Comparison of ENCODE assay signal across 35 cellular contexts in genomic region chr3:194619741-194620140, GRCh38.
"Had no signal": no experiment of that assay in that cellular context is flagged by ENCODE, and none has a peak within 500 bp of the region (broad histone marks: within the 10 kb centered on the region; RNA-seq: fewer than 3 reads in every experiment).

No MANE protein-coding gene starts in this region.

- H3K27me3 ChIP-seq: brain microvascular endothelial cell, colonic mucosa, dorsolateral prefrontal cortex, esophagus muscularis mucosa, foreskin keratinocyte, gastrocnemius medialis had no signal

- H3K4me1 Mint-ChIP-seq: activated B cell treated with CpG ODN at 0.5 μM for 24 hours; activated T-helper 17 cell treated with anti-CD3 and anti-CD28 coated beads, Interleukin-2, amount 50 U/mL, for 72 hours; endodermal cell; T-cell had no signal

- FAIRE-seq: astrocyte, bronchial epithelial cell had no signal

- H3K27ac ChIP-seq: brain microvascular endothelial cell, colonic mucosa, dorsolateral prefrontal cortex, esophagus muscularis mucosa, foreskin keratinocyte, gastrocnemius medialis, WERI-Rb-1 had no signal

- H3K36me3 Mint-ChIP-seq: activated naive CD8-positive, alpha-beta T cell had no signal

- DNase-seq: activated B cell treated with CpG ODN at 0.5 μM for 24 hours; activated CD4-positive, alpha-beta T cell treated with anti-CD3 and anti-CD28 coated beads for 48 hours; activated CD4-positive, alpha-beta T cell treated with anti-CD3 and anti-CD28 coated beads, Interleukin-2, amount 50 U/mL, for 1 hour; activated CD4-positive, alpha-beta T cell treated with anti-CD3 and anti-CD28 coated beads, Interleukin-2, amount 50 U/mL, for 48 hours; activated CD8-positive, alpha-beta memory T cell treated with anti-CD3 and anti-CD28 coated beads for 24 hours; activated CD8-positive, alpha-beta T cell treated with anti-CD3 and anti-CD28 coated beads for 36 hours; activated effector memory CD4-positive, alpha-beta T cell treated with Interleukin-2 at 50 U/mL for 16 hours; activated gamma-delta T cell treated with Interleukin-2 at 50 U/mL for 16 hours; activated naive CD4-positive, alpha-beta T cell treated with anti-CD3 and anti-CD28 coated beads, Interleukin-2, amount 50 U/mL, for 16 hours; activated naive CD4-positive, alpha-beta T cell treated with Interleukin-2 at 50 U/mL for 16 hours; activated T-cell treated with anti-CD3 and anti-CD28 coated beads, Interleukin-2, amount 50 U/mL, for 4 hours; amniotic stem cell; anterior cingulate cortex; brain microvascular endothelial cell; cerebellar nuclear complex; colonic mucosa; dorsolateral prefrontal cortex; effector memory CD4-positive, alpha-beta T cell; endodermal cell; erythroblast; foreskin keratinocyte; gastrocnemius medialis; glutamatergic neuron; SW 1271; T-cell; T1000; WERI-Rb-1 had no signal

- H3K4me3 ChIP-seq: colonic mucosa, dorsolateral prefrontal cortex, esophagus muscularis mucosa, gastrocnemius medialis had no signal

- H3K27me3 Mint-ChIP-seq: activated B cell treated with CpG ODN at 0.5 μM for 24 hours; activated CD8-positive, alpha-beta T cell treated with anti-CD3 and anti-CD28 coated beads for 36 hours; activated naive CD8-positive, alpha-beta T cell; activated T-helper 17 cell treated with anti-CD3 and anti-CD28 coated beads, Interleukin-2, amount 50 U/mL, for 72 hours; T-cell had no signal

- H3K9me3 ChIP-seq: colonic mucosa, esophagus muscularis mucosa, gastrocnemius medialis had no signal

- H3K27ac Mint-ChIP-seq: activated B cell treated with CpG ODN at 0.5 μM for 24 hours; activated CD8-positive, alpha-beta T cell treated with anti-CD3 and anti-CD28 coated beads for 36 hours; activated naive CD8-positive, alpha-beta T cell; activated T-helper 17 cell treated with anti-CD3 and anti-CD28 coated beads, Interleukin-2, amount 50 U/mL, for 72 hours; T-helper 1 cell treated with Interleukin-12 subunit alpha and Interleukin-12 subunit beta and Interleukin-4 antibody, amounts not matched to agents 30 μg/mL and 1 μg/mL, for 36 hours; T-helper 2 cell treated with Interferon-gamma antibody and Interleukin-4, amounts not matched to agents 5 μg/mL and 100 μg/mL, for 36 hours had no signal

- H3K9me3 Mint-ChIP-seq: activated B cell treated with CpG ODN at 0.5 μM for 24 hours; activated CD8-positive, alpha-beta T cell treated with anti-CD3 and anti-CD28 coated beads for 36 hours; activated T-cell treated with anti-CD3 and anti-CD28 coated beads, Interleukin-2, amount 50 U/mL, for 4 hours; activated T-helper 17 cell treated with anti-CD3 and anti-CD28 coated beads, Interleukin-2, amount 50 U/mL, for 72 hours; endodermal cell; T-cell; T-helper 1 cell treated with Interleukin-12 subunit alpha and Interleukin-12 subunit beta and Interleukin-4 antibody, amounts not matched to agents 30 μg/mL and 1 μg/mL, for 36 hours; T-helper 2 cell treated with Interferon-gamma antibody and Interleukin-4, amounts not matched to agents 5 μg/mL and 100 μg/mL, for 36 hours had no signal

- H3K4me1 ChIP-seq: colonic mucosa, esophagus muscularis mucosa, foreskin keratinocyte, gastrocnemius medialis had no signal

- H3K4me3 Mint-ChIP-seq: activated B cell treated with CpG ODN at 0.5 μM for 24 hours; activated CD8-positive, alpha-beta T cell treated with anti-CD3 and anti-CD28 coated beads for 36 hours; activated naive CD8-positive, alpha-beta T cell; activated T-cell treated with anti-CD3 and anti-CD28 coated beads, Interleukin-2, amount 50 U/mL, for 4 hours; activated T-helper 17 cell treated with anti-CD3 and anti-CD28 coated beads, Interleukin-2, amount 50 U/mL, for 72 hours; endodermal cell; T-cell; T-helper 1 cell treated with Interleukin-12 subunit alpha and Interleukin-12 subunit beta and Interleukin-4 antibody, amounts not matched to agents 30 μg/mL and 1 μg/mL, for 36 hours; T-helper 2 cell treated with Interferon-gamma antibody and Interleukin-4, amounts not matched to agents 5 μg/mL and 100 μg/mL, for 36 hours had no signal

- ATAC-seq: activated CD4-positive, CD25-positive, alpha-beta regulatory T cell treated with anti-CD3 and anti-CD28 coated beads, Interleukin-2, amount 50 U/mL, for 24 hours; activated CD8-positive, alpha-beta T cell treated with anti-CD3 and anti-CD28 coated beads for 36 hours; activated T-cell treated with anti-CD3 and anti-CD28 coated beads, Interleukin-2, amount 50 U/mL, for 4 hours; activated T-helper 17 cell treated with anti-CD3 and anti-CD28 coated beads, Interleukin-2, amount 50 U/mL, for 72 hours; foreskin keratinocyte; gastrocnemius medialis; T-cell had no signal

- H3K36me3 ChIP-seq: colonic mucosa, gastrocnemius medialis, WERI-Rb-1 had no signal
